11 cellular contexts compared by ENCODE assay signal in the genomic region with DNA sequence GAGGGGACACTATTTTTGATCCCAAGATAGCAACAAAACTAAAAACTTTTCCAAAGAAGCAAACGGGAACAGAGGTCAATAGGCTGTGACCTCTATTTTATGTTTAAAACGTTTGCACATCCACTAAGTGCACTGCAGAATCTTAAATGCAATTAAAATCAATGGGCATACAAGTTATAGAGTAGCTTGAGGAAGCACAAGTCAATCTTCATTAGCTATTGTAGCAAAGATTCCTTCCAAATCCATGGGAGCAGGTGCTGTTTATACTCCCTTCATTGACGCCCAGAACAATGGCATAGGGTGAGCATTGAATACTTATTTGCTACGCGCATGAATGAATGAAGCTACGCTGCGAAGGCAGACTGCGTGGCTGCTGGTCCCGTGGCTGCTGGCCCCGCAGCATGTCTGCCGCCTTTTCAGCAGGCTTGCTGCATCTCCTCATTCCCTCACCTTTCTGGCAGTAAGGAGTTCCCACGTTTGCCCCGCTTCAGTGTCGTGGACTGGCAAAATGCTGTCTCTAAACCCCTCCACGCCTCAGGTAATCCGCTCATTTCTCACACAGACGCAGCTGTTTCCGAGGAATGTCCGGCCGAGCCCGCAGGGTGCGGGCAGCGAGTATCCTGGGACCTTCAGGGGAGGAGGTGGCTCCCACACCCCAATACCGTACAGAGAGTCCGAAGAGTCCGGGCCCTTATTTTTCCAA. TPM values are rescaled to one million over a fixed set of nuclear protein-coding genes. Genes with fewer than 3 reads are reported as not detected.
DNase-seq lines count a peak whose midpoint lies in the region; ATAC-seq, FAIRE-seq and TF ChIP-seq lines count a peak whose summit lies in the region.
"Had no signal": no experiment of that assay in that cellular context is flagged by ENCODE, and none has a peak within 500 bp of the region (broad histone marks: within the 10 kb centered on the region; RNA-seq: fewer than 3 reads in every experiment).

No MANE protein-coding gene starts in this region.

- H2AFZ ChIP-seq in GM12878 (ENCODE audit: control insufficient read depth, low read depth, low read length): no peak overlapping the region

- H3K79me2 ChIP-seq in GM12878 (ENCODE audit: control insufficient read depth, insufficient read depth, low read length): no peaks in the 10 kb centered on the region

- H3K36me3 ChIP-seq in GM12878 (ENCODE audit: control insufficient read depth in 2 of 2, insufficient read depth in 2 of 2, low read length in 1 of 2): no peaks in the 10 kb centered on the region
- H3K36me3 ChIP-seq in right lobe of liver: no peaks in the 10 kb centered on the region
- no peaks in the 10 kb centered on the region for H3K36me3 ChIP-seq in transverse colon
- H3K36me3 ChIP-seq: BLaER1 had no signal

- TF ChIP-seq POLR2A in GM12878 (IDR thresholded peaks at IDR 0.05; ENCODE audit: low read depth, low read length): no peak
- no peak for TF ChIP-seq POLR2A in right lobe of liver (IDR thresholded peaks at IDR 0.05)
- no peak for TF ChIP-seq POLR2A in transverse colon (IDR thresholded peaks at IDR 0.05)

- no peak overlapping the region for H3K4me3 Mint-ChIP-seq in activated naive CD4-positive, alpha-beta T cell treated with anti-CD3 and anti-CD28 coated beads for 36 hours

- H4K20me1 ChIP-seq in GM12878 (ENCODE audit: control insufficient read depth, insufficient read depth): no peaks in the 10 kb centered on the region
- H4K20me1 ChIP-seq: BLaER1 had no signal

- no peaks in the 10 kb centered on the region; the same call in 2 of the 3 replicates for H3K9me3 ChIP-seq in GM12878 (replicated peaks; ENCODE audit: control insufficient read depth, insufficient read depth, low read length)
- H3K9me3 ChIP-seq in right lobe of liver: no peaks in the 10 kb centered on the region
- H3K9me3 ChIP-seq in transverse colon: no peaks in the 10 kb centered on the region

- WGBS in GM12878 (ENCODE audit: insufficient coverage, insufficient replicate concordance, low lambda C conversion rate, missing lambda C conversion rate): 39% methylated on average over 26 of the region's 26 CpGs
- 9% methylated on average over 14 of the region's 26 CpGs for WGBS in right lobe of liver (ENCODE audit: insufficient coverage, low coverage, low lambda C conversion rate, missing lambda C conversion rate)
- WGBS in transverse colon (ENCODE audit: low coverage in 1 of 2), 2 donors: 6 to 13% methylated on average over 3 to 25 of the region's 26 CpGs

- peaks cover 6% of the 10 kb centered on the region for H3K9me3 Mint-ChIP-seq in activated naive CD4-positive, alpha-beta T cell treated with anti-CD3 and anti-CD28 coated beads for 36 hours

- intact Hi-C loops in GM12878 (cut with micrococcal nuclease; ENCODE audit: unreplicated experiment): no loop called here
- intact Hi-C loops in right lobe of liver (cut with DNase I): no loop called here
- intact Hi-C loops in transverse colon (cut with DNase I; ENCODE audit: low total_unique reads): no loop called here
- intact Hi-C loops in activated naive CD4-positive, alpha-beta T cell treated with anti-CD3 and anti-CD28 coated beads for 36 hours (cut with micrococcal nuclease): no loop called here

- CTCF ChIA-PET in GM12878 (lab: Yijun Ruan, JAX): interaction anchor here (0.9 kb wide), 1 partner anchor 58 kb away, joined by 3 read pairs; no protein-coding TSS in a partner anchor
- CTCF ChIA-PET in activated naive CD4-positive, alpha-beta T cell treated with anti-CD3 and anti-CD28 coated beads for 36 hours (lab: Charles Lee): interaction anchor here (0.7 kb wide), 1 partner anchor 12 kb away, joined by 3 read pairs; no protein-coding TSS in a partner anchor

- peaks cover 3% of the 10 kb centered on the region for H3K36me3 Mint-ChIP-seq in activated naive CD4-positive, alpha-beta T cell treated with anti-CD3 and anti-CD28 coated beads for 36 hours (ENCODE audit: low read depth)

- TF ChIP-seq CTCF in GM12878 (IDR thresholded peaks at IDR 0.05 in 2 of 3, conservative IDR thresholded peaks at IDR 0.05 in 1 of 3; ENCODE audit: control insufficient read depth in 2 of 3, extremely low read depth in 1 of 3, insufficient read depth in 1 of 3, low read depth in 3 of 3, low read length in 3 of 3) (no peak), right lobe of liver (IDR thresholded peaks at IDR 0.05) (no peak), transverse colon (IDR thresholded peaks at IDR 0.05) (no peak)

- no peak; the same call in 2 of the 3 replicates for ATAC-seq in GM12878
- ATAC-seq in right lobe of liver: peak; percentile 20 to 59 (median 38)
- ATAC-seq in GM18519 (IDR thresholded peaks at IDR 0.05; ENCODE audit: low FRiP score, unreplicated experiment): no peak
- no peak for ATAC-seq in GM18907 (IDR thresholded peaks at IDR 0.05; ENCODE audit: unreplicated experiment)

- BruUV-seq in GM12878 (replicated peaks; lab: Mats Ljungman, UMichigan): no TSS peak

- no peak for FAIRE-seq in GM12878 (lab: Jason Lieb, UNC)
- FAIRE-seq: colon had no signal

- peaks cover 27% of the 10 kb centered on the region for H3K27me3 Mint-ChIP-seq in activated naive CD4-positive, alpha-beta T cell treated with anti-CD3 and anti-CD28 coated beads for 36 hours (ENCODE audit: low read depth)

- no peak overlapping the region for H3K9ac ChIP-seq in GM12878 (ENCODE audit: control insufficient read depth, insufficient read depth, low read length)
- H3K9ac ChIP-seq: BLaER1 had no signal

- RAD21 ChIA-PET in GM12878 (lab: Charles Lee; ENCODE audit: unreplicated experiment): interaction anchor here (1.0 to 1.8 kb wide), 5 partner anchors 44 to 224 kb away, joined by 3 to 5 read pairs (median 3); no protein-coding TSS in a partner anchor

- peak; percentile 80 for DNase-seq in NCI-H82 (lab: John Stamatoyannopoulos, UW)
- no peak for DNase-seq in NCI-H82 treated with DMSO at 0.1 percent for 48 hours (lab: John Stamatoyannopoulos, UW; ENCODE audit: unreplicated experiment)
- no peak for DNase-seq in GM12878 (ENCODE audit: low read depth, low spot score)
- DNase-seq in right lobe of liver: peak in 1 of 3 donors; percentile 29
- DNase-seq in transverse colon: no peak
- DNase-seq in activated naive CD4-positive, alpha-beta T cell treated with anti-CD3 and anti-CD28 coated beads for 36 hours: no peak
- DNase-seq: stimulated activated CD4-positive, alpha-beta T cell treated with anti-CD3 and anti-CD28 coated beads, Interleukin-1b, Interleukin-23, amount 100 ng/mL, for 48 hours had no signal

- in situ Hi-C loops in GM12878 (cut with MboI) (no loop called here), transverse colon (cut with MboI; ENCODE audit: low pct_ligation_motif_present in 1 of 4, low pct_unique_long_range_greater_than_20kb in 1 of 4, low sequenced_read_pairs in 3 of 4) (loop anchor here in 1 of 4 donors (25.0 kb wide), 1 partner anchor 213 kb away; no protein-coding TSS in a partner anchor)

- no peak overlapping the region for H3K27ac Mint-ChIP-seq in activated naive CD4-positive, alpha-beta T cell treated with anti-CD3 and anti-CD28 coated beads for 36 hours

- H3K4me3 ChIP-seq in GM12878 (no peak overlapping the region), right lobe of liver (peak overlapping the region; percentile 49 to 62 (median 56)), transverse colon (peak overlapping the region in 3 of 4 donors; percentile 8 to 54 (median 33))
- H3K4me3 ChIP-seq: BLaER1 had no signal

- TF ChIP-seq EP300 in GM12878 (IDR thresholded peaks at IDR 0.05; ENCODE audit: borderline replicate concordance in 1 of 2, control insufficient read depth in 1 of 2, low read depth in 2 of 2, low read length in 2 of 2) (no peak), transverse colon (IDR thresholded peaks at IDR 0.05; ENCODE audit: low read depth) (no peak)

- H3K4me2 ChIP-seq in GM12878 (ENCODE audit: control insufficient read depth, insufficient read depth): no peak overlapping the region
- H3K4me2 ChIP-seq: BLaER1 had no signal

- no peak for TF ChIP-seq RAD21 in GM12878 (IDR thresholded peaks at IDR 0.05; ENCODE audit: insufficient read depth, low read depth, low read length)

- H3K4me1 Mint-ChIP-seq in activated naive CD4-positive, alpha-beta T cell treated with anti-CD3 and anti-CD28 coated beads for 36 hours (ENCODE audit: low read depth): peaks cover 7% of the 10 kb centered on the region

- peaks cover 0 to 4% of the 10 kb centered on the region in 2 experiments; a peak in 1 of 4 replicates for H3K27me3 ChIP-seq in GM12878 (replicated peaks in 1 of 2; ENCODE audit: control insufficient read depth in 2 of 2, insufficient read depth in 2 of 2, low read length in 1 of 2)
- no peaks in the 10 kb centered on the region for H3K27me3 ChIP-seq in right lobe of liver
- H3K27me3 ChIP-seq in transverse colon: peaks cover 45% of the 10 kb centered on the region
- H3K27me3 ChIP-seq: BLaER1 had no signal

- POLR2A ChIA-PET in GM12878 (lab: Charles Lee): interaction anchor here (0.9 to 1.0 kb wide), 2 partner anchors 69 to 107 kb away, joined by 3 read pairs; no protein-coding TSS in a partner anchor

- H3K4me1 ChIP-seq in GM12878 (ENCODE audit: control insufficient read depth, insufficient read depth, low read length) (no peaks in the 10 kb centered on the region), right lobe of liver (no peaks in the 10 kb centered on the region), transverse colon (peaks cover 6 to 16% (median 11%) of the 10 kb centered on the region in 4 donors)
- H3K4me1 ChIP-seq: BLaER1 had no signal

- SMC1A ChIA-PET in GM12878 (lab: Charles Lee; ENCODE audit: uncharacterized antibody, unreplicated experiment): interaction anchor here (1.0 to 3.5 kb wide), 11 partner anchors 11 to 224 kb away, joined by 3 to 12 read pairs (median 4); no protein-coding TSS in a partner anchor

- H3K27ac ChIP-seq in GM12878 (ENCODE audit: control insufficient read depth, insufficient read depth): no peak overlapping the region
- peak overlapping the region in 2 of 3 donors; percentile 18 to 19 for H3K27ac ChIP-seq in right lobe of liver
- no peak overlapping the region for H3K27ac ChIP-seq in transverse colon
- H3K27ac ChIP-seq: BLaER1 had no signal

RNA-seq across cellular contexts. Expression of a gene that starts 0.8 kb away (rescaled TPM):
- total RNA-seq in GM12878 (2013; cell fraction: nucleolus; rRNA removed): 5.0 and 5.6 TPM in 2 replicates
- total RNA-seq in GM12878 (2014; rRNA removed) (0.16 and 0.40 TPM in 2 replicates), GM12878 (2014; rRNA removed; fragmentation: Illumina TruSeq; extraction: Trizol) (0.05 TPM in 1 of 2 replicates, not detected in the other), GM12878 (2021) (0.11 and 0.26 TPM in 2 replicates), right lobe of liver (under 1 TPM; 0.49 to 1.00 (median 0.75) TPM), transverse colon (under 1 TPM in 2 of 4 donors, not detected in 2; 0.27 to 0.48 TPM)
- 0.08 TPM for polyA plus RNA-seq in GM12878 (2011; ENCODE audit: low read depth)
- polyA plus RNA-seq in GM12878 (2011; rRNA removed) (0.38 and 0.46 TPM in 2 replicates), GM12878 (2014; fragmentation: Illumina TruSeq; extraction: Trizol) (0.15 and 0.57 TPM in 2 replicates), GM12878 (2014; fragmentation: Nextera tagmentation; extraction: Ambion mirVana) (under 1 TPM; 0.08 to 0.09 TPM), GM12878 (2014; rRNA removed) (0.03 and 0.06 TPM in 2 replicates), GM12878 (2016; fragmentation: Nextera tagmentation; extraction: Ambion mirVana) (under 1 TPM in 1 of 2 experiments, not detected in 1; 0.21 TPM)
- 0.18 and 0.30 TPM in 2 replicates for polyA plus RNA-seq in GM12878 (2011; cell fraction: cytosol; rRNA removed)
- polyA plus RNA-seq in GM12878 (2011; cell fraction: nucleus; rRNA removed): 0.10 and 0.16 TPM in 2 replicates
- polyA plus RNA-seq in GM12878 (2012): 0.04 and 0.18 TPM in 2 replicates
- 0.10 and 0.44 TPM in 2 replicates for polyA minus RNA-seq in GM12878 (2011; rRNA and poly(A)+ RNA removed)
- polyA minus RNA-seq in GM12878 (2011; cell fraction: cytosol; rRNA and poly(A)+ RNA removed): 1.5 TPM in 1 of 2 replicates, not detected in the other
- 0.12 and 0.29 TPM in 2 replicates for polyA minus RNA-seq in GM12878 (2011; cell fraction: nucleus; rRNA and poly(A)+ RNA removed)
- not detected for total RNA-seq in activated naive CD4-positive, alpha-beta T cell treated with anti-CD3 and anti-CD28 coated beads for 36 hours

Comparison
In these comparisons a context has a peak if more than half of its experiments do, and no peak if none do; other contexts are left out.
1. ATAC-seq: peak in right lobe of liver (4 of 4); none in GM12878 (single experiment), GM18519 (single experiment) and GM18907 (single experiment).
2. H3K27ac ChIP-seq: peak in right lobe of liver (2 of 3); none in GM12878 (single experiment) and transverse colon (0 of 4).